In the genomic region with DNA sequence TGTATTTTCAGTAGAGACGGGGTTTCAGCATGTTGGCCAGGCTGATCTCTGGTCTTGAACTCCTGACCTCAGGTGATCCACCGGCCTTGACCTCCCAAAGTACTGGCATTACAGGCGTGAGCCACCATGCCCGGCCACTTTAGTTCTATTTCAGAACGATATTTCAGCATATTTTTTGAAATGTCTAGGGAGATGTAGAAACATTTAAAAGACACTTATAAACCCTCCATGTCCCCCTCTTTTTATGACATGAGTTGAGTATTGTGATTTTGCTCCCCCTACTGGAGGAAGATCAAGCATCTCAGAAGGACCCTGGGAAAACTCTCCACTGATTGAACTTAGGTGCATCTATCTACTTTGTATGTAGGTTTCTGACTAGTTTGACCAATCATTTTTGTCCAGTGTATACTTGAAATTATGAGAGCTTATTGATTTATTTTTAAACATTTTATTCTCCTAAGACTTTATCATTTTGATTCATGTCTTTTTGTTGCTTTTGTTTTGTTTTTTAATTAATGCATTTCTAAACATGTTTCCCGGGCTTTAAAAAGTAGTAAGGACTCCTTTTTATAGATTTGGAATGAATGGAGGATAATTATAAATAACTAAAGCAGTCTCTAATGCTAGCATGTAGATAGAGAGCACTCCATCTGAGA, we compare ENCODE assay signal across 1 cellular context.
TF ChIP-seq lines count a peak whose summit lies in the region.

No MANE protein-coding gene starts in this region.

TF ChIP-seq in HepG2, 621 proteins besides CTCF, POLR2A, EP300 and RAD21 (continued from another document):
- TF ChIP-seq SNAPC4 (CRISPR knock-in tag; IDR thresholded peaks at IDR 0.05) (no peak), NR2F1 (CRISPR knock-in tag; IDR thresholded peaks at IDR 0.05) (peak in 1 of 2 experiments; percentile 88; a peak in 2 of 4 replicates), ZNF816 (CRISPR knock-in tag; IDR thresholded peaks at IDR 0.05; ENCODE audit: borderline replicate concordance) (peak; percentile 91), RARA (CRISPR knock-in tag; IDR thresholded peaks at IDR 0.05) (peak; percentile 63), ZNF563 (CRISPR knock-in tag; IDR thresholded peaks at IDR 0.05) (no peak)
- TF ChIP-seq, protein P1, sequence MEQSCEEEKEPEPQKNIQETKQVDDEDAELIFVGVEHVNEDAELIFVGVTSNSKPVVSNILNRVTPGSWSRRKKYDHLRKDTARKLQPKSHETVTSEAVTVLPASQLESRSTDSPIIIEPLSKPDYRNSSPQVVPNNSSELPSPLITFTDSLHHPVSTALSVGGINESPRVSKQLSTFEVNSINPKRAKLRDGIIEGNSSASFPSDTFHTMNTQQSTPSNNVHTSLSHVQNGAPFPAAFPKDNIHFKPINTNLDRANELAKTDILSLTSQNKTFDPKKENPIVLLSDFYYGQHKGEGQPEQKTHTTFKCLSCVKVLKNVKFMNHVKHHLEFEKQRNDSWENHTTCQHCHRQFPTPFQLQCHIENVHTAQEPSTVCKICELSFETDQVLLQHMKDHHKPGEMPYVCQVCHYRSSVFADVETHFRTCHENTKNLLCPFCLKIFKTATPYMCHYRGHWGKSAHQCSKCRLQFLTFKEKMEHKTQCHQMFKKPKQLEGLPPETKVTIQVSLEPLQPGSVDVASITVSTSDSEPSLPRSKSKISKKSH (CRISPR knock-in tag; IDR thresholded peaks at IDR 0.05; ENCODE audit: borderline replicate concordance) = no peak
